In the genomic region with DNA sequence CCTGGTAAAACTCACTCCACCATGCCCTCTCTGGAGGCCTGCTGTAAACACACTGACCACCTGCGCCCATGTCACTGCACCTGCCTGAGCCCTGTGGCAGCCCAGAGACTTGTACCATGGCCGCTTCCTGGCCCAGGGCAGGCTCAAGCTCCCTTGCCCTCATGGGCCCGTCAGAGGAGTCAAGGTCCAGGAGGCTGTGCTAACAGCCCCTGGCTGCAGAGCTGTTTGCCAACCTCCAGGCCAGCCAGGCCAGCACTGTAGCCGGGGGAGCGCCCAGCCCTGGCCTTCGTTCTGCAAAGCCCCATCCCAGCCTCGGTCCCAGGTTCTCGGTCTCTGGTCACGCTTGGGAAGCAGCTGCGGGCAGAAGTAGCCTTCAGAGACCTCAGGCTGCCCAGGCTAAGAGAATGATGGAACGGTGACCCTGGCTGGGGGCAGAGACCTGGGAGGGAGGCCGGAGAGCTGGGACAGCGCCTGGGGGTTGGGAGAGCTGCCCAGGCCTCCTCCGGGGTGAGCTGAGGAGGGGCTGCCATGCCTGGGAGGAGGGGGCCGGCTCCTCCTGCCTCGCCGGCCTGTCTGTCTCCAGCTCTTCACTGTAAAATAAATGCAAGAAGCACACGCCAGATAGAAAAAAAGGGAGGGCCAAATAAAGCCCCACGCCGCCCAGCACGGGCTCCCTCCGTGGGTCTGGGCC, we compare ENCODE assay signal across 14 cellular contexts. TPM values are rescaled to one million over a fixed set of nuclear protein-coding genes. Genes with fewer than 3 reads are reported as not detected.
DNase-seq lines count a peak whose midpoint lies in the region; ATAC-seq and TF ChIP-seq lines count a peak whose summit lies in the region.
"Had no signal": no experiment of that assay in that cellular context is flagged by ENCODE, and none has a peak within 500 bp of the region (broad histone marks: within the 10 kb centered on the region; RNA-seq: fewer than 3 reads in every experiment).

No MANE protein-coding gene starts in this region.

- H2BK12ac ChIP-seq in mesenchymal stem cell (ENCODE audit: low read length in 2 of 2) = no peak overlapping the region

- no peak overlapping the region for H2AFZ ChIP-seq in mesenchymal stem cell (ENCODE audit: low read depth, low read length)
- H2AFZ ChIP-seq: parathyroid adenoma had no signal

- H3K36me3 Mint-ChIP-seq in activated naive CD8-positive, alpha-beta T cell treated with anti-CD3 and anti-CD28 coated beads, Interleukin-2, amount 10 ng/mL, durations not matched to agents 7 days and 5 days = no peaks in the 10 kb centered on the region
- H3K36me3 Mint-ChIP-seq in activated naive CD8-positive, alpha-beta T cell treated with anti-CD3 and anti-CD28 coated beads for 36 hours = no peaks in the 10 kb centered on the region
- no peaks in the 10 kb centered on the region for H3K36me3 Mint-ChIP-seq in brain
- H3K36me3 Mint-ChIP-seq: activated CD8-positive, alpha-beta memory T cell treated with anti-CD3 and anti-CD28 coated beads, Interleukin-2, amount 10 ng/mL, durations not matched to agents 7 days and 5 days had no signal

- H3K4me3 ChIP-seq in mesenchymal stem cell (ENCODE audit: insufficient read depth in 1 of 2, low read depth in 1 of 2, low read length in 2 of 2) (peak overlapping the region in 1 of 2 experiments; percentile 71), transverse colon (no peak overlapping the region), colonic mucosa (no peak overlapping the region)

- in situ Hi-C loops in transverse colon (cut with MboI; ENCODE audit: low pct_ligation_motif_present in 1 of 4, low pct_unique_long_range_greater_than_20kb in 1 of 4, low sequenced_read_pairs in 3 of 4) = no loop called here

- H3K9ac ChIP-seq in mesenchymal stem cell (ENCODE audit: low read length) = peak overlapping the region; percentile 24
- peak overlapping the region in 1 of 2 donors; percentile 36 for H3K9ac ChIP-seq in colonic mucosa (ENCODE audit: low read depth in 2 of 2, low read length in 2 of 2)
- H3K9ac ChIP-seq: parathyroid adenoma had no signal

- H3K27me3 ChIP-seq in mesenchymal stem cell (ENCODE audit: control insufficient read depth in 1 of 2, insufficient read depth in 1 of 2, low read length in 2 of 2) = peaks cover 66 to 91% of the 10 kb centered on the region in 2 experiments
- H3K27me3 ChIP-seq in transverse colon = peaks cover 20% of the 10 kb centered on the region
- no peaks in the 10 kb centered on the region for H3K27me3 ChIP-seq in colonic mucosa

- H3K79me1 ChIP-seq in mesenchymal stem cell (replicated peaks; ENCODE audit: low read length, poor library complexity, severe bottlenecking) = no peaks in the 10 kb centered on the region

- H2AK5ac ChIP-seq in mesenchymal stem cell (ENCODE audit: low read length, severe bottlenecking) = no peak overlapping the region

- no peak overlapping the region for H3K27ac Mint-ChIP-seq in activated naive CD8-positive, alpha-beta T cell treated with anti-CD3 and anti-CD28 coated beads, Interleukin-2, amount 10 ng/mL, durations not matched to agents 7 days and 5 days
- no peak overlapping the region for H3K27ac Mint-ChIP-seq in activated naive CD8-positive, alpha-beta T cell treated with anti-CD3 and anti-CD28 coated beads for 36 hours
- peak overlapping the region; percentile 93 to 99 (median 96) for H3K27ac Mint-ChIP-seq in brain
- H3K27ac Mint-ChIP-seq: activated CD8-positive, alpha-beta memory T cell treated with anti-CD3 and anti-CD28 coated beads, Interleukin-2, amount 10 ng/mL, durations not matched to agents 7 days and 5 days had no signal

- H3K36me3 ChIP-seq in mesenchymal stem cell (ENCODE audit: control insufficient read depth in 1 of 2, insufficient read depth in 2 of 2, low read depth in 1 of 2, low read length in 2 of 2) = no peaks in the 10 kb centered on the region
- H3K36me3 ChIP-seq in transverse colon = no peaks in the 10 kb centered on the region
- H3K36me3 ChIP-seq in colonic mucosa = no peaks in the 10 kb centered on the region
- H3K36me3 ChIP-seq: brain microvascular endothelial cell, thoracic aorta had no signal

- no peaks in the 10 kb centered on the region for H3K9me3 Mint-ChIP-seq in activated naive CD8-positive, alpha-beta T cell treated with anti-CD3 and anti-CD28 coated beads, Interleukin-2, amount 10 ng/mL, durations not matched to agents 7 days and 5 days
- no peaks in the 10 kb centered on the region for H3K9me3 Mint-ChIP-seq in activated naive CD8-positive, alpha-beta T cell treated with anti-CD3 and anti-CD28 coated beads for 36 hours
- peaks cover 0 to 2% (median 0%) of the 10 kb centered on the region in 5 experiments for H3K9me3 Mint-ChIP-seq in brain

- TF ChIP-seq CTCF in brain (conservative IDR thresholded peaks at IDR 0.05) = no peak
- TF ChIP-seq CTCF in transverse colon (IDR thresholded peaks at IDR 0.05) = no peak
- TF ChIP-seq CTCF in colonic mucosa (IDR thresholded peaks at IDR 0.05) = no peak

- 51% methylated on average over 22 of the region's 22 CpGs for WGBS in mesenchymal stem cell
- 0 to 37% methylated on average over 1 to 22 of the region's 22 CpGs for WGBS in transverse colon (ENCODE audit: low coverage in 1 of 2), 2 donors

- H2BK120ac ChIP-seq in mesenchymal stem cell (ENCODE audit: low read depth, low read length) = no peak overlapping the region

- no peak overlapping the region for H4K8ac ChIP-seq in mesenchymal stem cell (ENCODE audit: low read length)

- intact Hi-C loops in transverse colon (cut with DNase I; ENCODE audit: low total_unique reads) (no loop called here), colonic mucosa (cut with DNase I) (no loop called here)

- no peak overlapping the region for H3K4ac ChIP-seq in mesenchymal stem cell (ENCODE audit: low read depth in 1 of 2, low read length in 2 of 2)

- POLR2A ChIA-PET in activated naive CD8-positive, alpha-beta T cell treated with anti-CD3 and anti-CD28 coated beads, Interleukin-2, amount 10 ng/mL, durations not matched to agents 7 days and 5 days (lab: Charles Lee) = no interaction called here

- H3K9me3 ChIP-seq in mesenchymal stem cell (ENCODE audit: control insufficient read depth, low read length) (no peaks in the 10 kb centered on the region), transverse colon (no peaks in the 10 kb centered on the region), colonic mucosa (no peaks in the 10 kb centered on the region)
- H3K9me3 ChIP-seq: thoracic aorta had no signal

- H2BK15ac ChIP-seq in mesenchymal stem cell (ENCODE audit: low read depth, poor library complexity, severe bottlenecking) = no peak overlapping the region

- no peak for TF ChIP-seq EP300 in transverse colon (IDR thresholded peaks at IDR 0.05; ENCODE audit: low read depth)

- H3K4me1 Mint-ChIP-seq in activated naive CD8-positive, alpha-beta T cell treated with anti-CD3 and anti-CD28 coated beads, Interleukin-2, amount 10 ng/mL, durations not matched to agents 7 days and 5 days = peaks cover 25% of the 10 kb centered on the region
- peaks cover 14% of the 10 kb centered on the region for H3K4me1 Mint-ChIP-seq in activated naive CD8-positive, alpha-beta T cell treated with anti-CD3 and anti-CD28 coated beads for 36 hours
- peaks cover 69% of the 10 kb centered on the region for H3K4me1 Mint-ChIP-seq in brain

- H3K4me1 ChIP-seq in mesenchymal stem cell (ENCODE audit: control insufficient read depth, insufficient read depth, low read depth, low read length) (peaks cover 13% of the 10 kb centered on the region), transverse colon (peaks cover 13 to 33% (median 22%) of the 10 kb centered on the region in 4 donors), colonic mucosa (peaks cover 14% of the 10 kb centered on the region)
- H3K4me1 ChIP-seq: parathyroid adenoma had no signal

- H4K91ac ChIP-seq in mesenchymal stem cell (ENCODE audit: low read length) = no peak overlapping the region

- no peak overlapping the region for H3K14ac ChIP-seq in mesenchymal stem cell (ENCODE audit: low read length in 2 of 2)

- H3K4me3 Mint-ChIP-seq in activated naive CD8-positive, alpha-beta T cell treated with anti-CD3 and anti-CD28 coated beads, Interleukin-2, amount 10 ng/mL, durations not matched to agents 7 days and 5 days = no peak overlapping the region
- H3K4me3 Mint-ChIP-seq in activated naive CD8-positive, alpha-beta T cell treated with anti-CD3 and anti-CD28 coated beads for 36 hours = no peak overlapping the region
- peak overlapping the region; percentile 73 to 89 (median 85) for H3K4me3 Mint-ChIP-seq in brain
- H3K4me3 Mint-ChIP-seq: activated CD8-positive, alpha-beta memory T cell treated with anti-CD3 and anti-CD28 coated beads, Interleukin-2, amount 10 ng/mL, durations not matched to agents 7 days and 5 days had no signal

- no peak overlapping the region for H3K23ac ChIP-seq in mesenchymal stem cell (ENCODE audit: low read length in 2 of 2)

- H3K27me3 Mint-ChIP-seq in activated naive CD8-positive, alpha-beta T cell treated with anti-CD3 and anti-CD28 coated beads, Interleukin-2, amount 10 ng/mL, durations not matched to agents 7 days and 5 days = peaks cover 20% of the 10 kb centered on the region
- H3K27me3 Mint-ChIP-seq in activated naive CD8-positive, alpha-beta T cell treated with anti-CD3 and anti-CD28 coated beads for 36 hours = peaks cover 11% of the 10 kb centered on the region
- peaks cover 19% of the 10 kb centered on the region for H3K27me3 Mint-ChIP-seq in brain

- peak; percentile 27 for DNase-seq in activated naive CD8-positive, alpha-beta T cell treated with anti-CD3 and anti-CD28 coated beads, Interleukin-2, amount 10 ng/mL, durations not matched to agents 7 days and 5 days
- no peak for DNase-seq in activated naive CD8-positive, alpha-beta T cell treated with anti-CD3 and anti-CD28 coated beads for 36 hours
- DNase-seq in mesenchymal stem cell = no peak
- peak; percentile 54 for DNase-seq in transverse colon
- no peak for DNase-seq in colonic mucosa
- DNase-seq in DMS153 (lab: John Stamatoyannopoulos, UW) = no peak
- DNase-seq: activated CD8-positive, alpha-beta memory T cell treated with anti-CD3 and anti-CD28 coated beads, Interleukin-2, amount 10 ng/mL, durations not matched to agents 7 days and 5 days; brain microvascular endothelial cell; GF-D8; NCI-H1930 had no signal

- H3K27ac ChIP-seq in mesenchymal stem cell (ENCODE audit: low read length, poor library complexity, severe bottlenecking) = no peak overlapping the region
- H3K27ac ChIP-seq in transverse colon = peak overlapping the region in 1 of 4 donors; percentile 8
- H3K27ac ChIP-seq in colonic mucosa = no peak overlapping the region
- H3K27ac ChIP-seq: brain microvascular endothelial cell, parathyroid adenoma, thoracic aorta had no signal

- no peak overlapping the region for H3K18ac ChIP-seq in mesenchymal stem cell (ENCODE audit: low read depth in 1 of 2, low read length in 2 of 2)

- no peak overlapping the region for H3K4me2 ChIP-seq in mesenchymal stem cell (ENCODE audit: low read length, poor library complexity, severe bottlenecking)

- no peak for ATAC-seq in activated naive CD8-positive, alpha-beta T cell treated with anti-CD3 and anti-CD28 coated beads, Interleukin-2, amount 10 ng/mL, durations not matched to agents 7 days and 5 days (ENCODE audit: low read depth)
- no peak for ATAC-seq in HG02763 (IDR thresholded peaks at IDR 0.05; ENCODE audit: unreplicated experiment)

- no peak for TF ChIP-seq POLR2A in transverse colon (IDR thresholded peaks at IDR 0.05)

- no peak overlapping the region for H2BK5ac ChIP-seq in mesenchymal stem cell (ENCODE audit: low read depth, low read length, poor library complexity, severe bottlenecking)

RNA-seq across cellular contexts. Expression of a gene that starts 11.9 kb away (rescaled TPM):
- total RNA-seq in activated naive CD8-positive, alpha-beta T cell treated with anti-CD3 and anti-CD28 coated beads, Interleukin-2, amount 10 ng/mL, durations not matched to agents 7 days and 5 days = 10 to 100 TPM; 77.0 to 87.4 TPM
- total RNA-seq in activated naive CD8-positive, alpha-beta T cell treated with anti-CD3 and anti-CD28 coated beads for 36 hours = 10 to 100 TPM; 62.4 to 68.4 TPM
- polyA plus RNA-seq in brain (ENCODE audit: insufficient read depth, low read depth, low replicate concordance) = 19.3 TPM
- 11.3 TPM for polyA plus RNA-seq in mesenchymal stem cell (2013, experiment 1 of 2)
- polyA plus RNA-seq in mesenchymal stem cell (2013, experiment 2 of 2) = 11.0 TPM
- 10 to 100 TPM; 30.3 to 43.7 (median 42.3) TPM for total RNA-seq in transverse colon
- total RNA-seq in colonic mucosa = 10 to 100 TPM; 52.9 to 62.0 TPM

Comparison
In these comparisons a context has a peak if more than half of its experiments do, and no peak if none do; other contexts are left out.
1. DNase-seq: peak in activated naive CD8-positive, alpha-beta T cell treated with anti-CD3 and anti-CD28 coated beads, Interleukin-2, amount 10 ng/mL, durations not matched to agents 7 days and 5 days (single experiment) and transverse colon (single experiment); none in activated naive CD8-positive, alpha-beta T cell treated with anti-CD3 and anti-CD28 coated beads for 36 hours (single experiment), mesenchymal stem cell (single experiment), colonic mucosa (single experiment) and DMS153 (single experiment).
2. H3K27ac Mint-ChIP-seq: peak in brain (5 of 5); none in activated naive CD8-positive, alpha-beta T cell treated with anti-CD3 and anti-CD28 coated beads, Interleukin-2, amount 10 ng/mL, durations not matched to agents 7 days and 5 days (single experiment) and activated naive CD8-positive, alpha-beta T cell treated with anti-CD3 and anti-CD28 coated beads for 36 hours (single experiment).
3. H3K4me3 Mint-ChIP-seq: peak in brain (5 of 5); none in activated naive CD8-positive, alpha-beta T cell treated with anti-CD3 and anti-CD28 coated beads, Interleukin-2, amount 10 ng/mL, durations not matched to agents 7 days and 5 days (single experiment) and activated naive CD8-positive, alpha-beta T cell treated with anti-CD3 and anti-CD28 coated beads for 36 hours (single experiment).